8 cellular contexts compared by ENCODE assay signal in genomic region chr15:43370310-43370974, GRCh38. TPM values are rescaled to one million over a fixed set of nuclear protein-coding genes. Genes with fewer than 3 reads are reported as not detected.
DNase-seq lines count a peak whose midpoint lies in the region; ATAC-seq, FAIRE-seq and TF ChIP-seq lines count a peak whose summit lies in the region.

No MANE protein-coding gene starts in this region.

- H3K9me3 Mint-ChIP-seq in activated naive CD8-positive, alpha-beta T cell (ENCODE audit: low read depth): peaks cover 12% of the 10 kb centered on the region

- DNase-seq in Caki2 (ENCODE audit: low read depth): peak; percentile 12
- peak; percentile 21 for DNase-seq in HTR-8/SVneo (ENCODE audit: insufficient read length, low spot score)
- peak; percentile 25 for DNase-seq in left cardiac atrium
- DNase-seq in psoas muscle: peak in 1 of 2 donors; percentile 45
- no peak for DNase-seq in NCI-H2029 (lab: John Stamatoyannopoulos, UW)
- no peak for DNase-seq in COLO829 (ENCODE audit: low spot score)

- intact Hi-C loops in left cardiac atrium (cut with DNase I): loop anchor here in 1 of 2 donors (5.0 kb wide), 1 partner anchor 38 kb away; the partner anchor contains the start of gene LCMT2
- intact Hi-C loops in psoas muscle (cut with DNase I): no loop called here

- WGBS in psoas muscle, 3 donors: 0 to 1% (median 1%) methylated on average over 39 to 45 of the region's 45 CpGs

- peak overlapping the region; percentile 93 for H3K4me3 Mint-ChIP-seq in activated naive CD8-positive, alpha-beta T cell

- TF ChIP-seq CTCF in psoas muscle (IDR thresholded peaks at IDR 0.05): no peak

- peaks cover 37% of the 10 kb centered on the region for H3K36me3 Mint-ChIP-seq in activated naive CD8-positive, alpha-beta T cell

- H3K27ac Mint-ChIP-seq in activated naive CD8-positive, alpha-beta T cell: peak overlapping the region; percentile 89

- no peak for FAIRE-seq in HTR-8/SVneo (lab: Jason Lieb, UNC)

- peak overlapping the region; percentile 95 for H3K4me3 ChIP-seq in psoas muscle

- ATAC-seq in GM19438 (IDR thresholded peaks at IDR 0.05; ENCODE audit: low read depth, unreplicated experiment) (peak; percentile 32), left cardiac atrium (peak; percentile 64 to 80), psoas muscle (peak; percentile 55 to 72 (median 69))

- H3K27ac ChIP-seq in psoas muscle: peak overlapping the region; percentile 87

- in situ Hi-C loops in Caki2 (cut with HindIII; ENCODE audit: low pct_unique_long_range_greater_than_20kb, low sequenced_read_pairs): no loop called here

- peaks cover 40% of the 10 kb centered on the region for H3K4me1 Mint-ChIP-seq in activated naive CD8-positive, alpha-beta T cell (ENCODE audit: low read depth)

- peaks cover 27% of the 10 kb centered on the region for H3K4me1 ChIP-seq in psoas muscle

- H3K36me3 ChIP-seq in psoas muscle (ENCODE audit: insufficient read depth in 1 of 2, low read depth in 1 of 2): peaks cover 10 to 32% of the 10 kb centered on the region in 2 donors

- no peaks in the 10 kb centered on the region for H3K9me3 ChIP-seq in psoas muscle

- no peaks in the 10 kb centered on the region for H3K27me3 Mint-ChIP-seq in activated naive CD8-positive, alpha-beta T cell

- no peaks in the 10 kb centered on the region for H3K27me3 ChIP-seq in psoas muscle (ENCODE audit: insufficient read depth in 3 of 3, low read length in 2 of 3)

RNA-seq across cellular contexts. Expression of gene ZSCAN29, which starts 0.4 kb away (rescaled TPM):
- 8.4 and 15.9 TPM in 2 replicates for total RNA-seq in Caki2 (2014; rRNA removed; shearing (Covaris generic); ENCODE audit: low replicate concordance)
- total RNA-seq in left cardiac atrium (10 to 100 TPM; 13.2 to 15.3 TPM), psoas muscle (10 to 100 TPM; 18.5 to 26.2 (median 21.9) TPM)
- 10 to 100 TPM in 1 of 3 donors, 1 to 10 TPM in 2; 5.7 to 31.5 (median 7.2) TPM for polyA plus RNA-seq in psoas muscle

RNA-seq across cellular contexts. Expression of gene TUBGCP4, which starts 0.5 kb away (rescaled TPM):
- total RNA-seq in Caki2 (2014; rRNA removed; shearing (Covaris generic); ENCODE audit: low replicate concordance): 9.1 and 17.3 TPM in 2 replicates
- total RNA-seq in left cardiac atrium (10 to 100 TPM; 11.3 to 12.6 TPM), psoas muscle (10 to 100 TPM; 12.8 to 21.0 (median 19.2) TPM)
- polyA plus RNA-seq in psoas muscle: 10 to 100 TPM in 2 of 3 donors, 1 to 10 TPM in 1; 6.1 to 12.1 (median 11.9) TPM

RNA-seq across cellular contexts. Expression of gene LCMT2, which starts 40.1 kb away (rescaled TPM):
- total RNA-seq in Caki2 (2014; rRNA removed; shearing (Covaris generic); ENCODE audit: low replicate concordance): 6.0 and 8.3 TPM in 2 replicates
- 10 to 100 TPM in 1 of 2 donors, 1 to 10 TPM in 1; 7.5 to 10.9 TPM for total RNA-seq in left cardiac atrium
- total RNA-seq in psoas muscle: 1 to 10 TPM; 4.1 to 6.8 (median 5.8) TPM
- polyA plus RNA-seq in psoas muscle: 1 to 10 TPM; 2.6 to 7.8 (median 2.7) TPM

Comparison
In these comparisons a context has a peak if more than half of its experiments do, and no peak if none do; other contexts are left out.
1. DNase-seq: peak in Caki2 (single experiment), HTR-8/SVneo (single experiment) and left cardiac atrium (single experiment); none in NCI-H2029 (single experiment) and COLO829 (single experiment).
2. Peak in every context shown above with its lines, with median percentiles within 50 percentile points of each other: ATAC-seq.